Comparison of ENCODE assay signal across 16 cellular contexts in the genomic region with DNA sequence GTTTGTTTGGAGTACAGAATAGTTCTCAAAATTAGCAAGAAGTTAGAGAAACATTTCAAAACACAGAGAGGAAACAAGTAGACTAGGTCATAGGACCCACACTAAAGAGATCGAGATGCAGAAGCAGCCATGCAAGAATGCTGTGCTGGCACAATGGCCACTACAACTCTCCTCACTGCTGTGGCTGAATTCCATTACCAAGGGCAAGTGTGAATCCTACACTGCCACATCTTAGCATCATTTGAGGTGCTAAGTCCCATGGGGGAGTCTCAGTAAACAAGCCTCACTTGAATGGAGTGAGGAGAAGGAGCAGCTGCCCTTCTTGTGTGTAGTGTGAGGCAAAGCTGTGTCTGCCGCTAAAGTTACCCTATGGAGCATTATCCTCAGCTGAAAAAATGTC. TPM values are rescaled to one million over a fixed set of nuclear protein-coding genes. Genes with fewer than 3 reads are reported as not detected.
"Had no signal": no experiment of that assay in that cellular context is flagged by ENCODE, and none has a peak within 500 bp of the region (broad histone marks: within the 10 kb centered on the region; RNA-seq: fewer than 3 reads in every experiment).

No MANE protein-coding gene starts in this region.

- H3K9me3 Mint-ChIP-seq: activated naive CD8-positive, alpha-beta T cell treated with anti-CD3 and anti-CD28 coated beads, Interleukin-2, amount 10 ng/mL, durations not matched to agents 7 days and 5 days; stimulated activated naive CD8-positive, alpha-beta T cell treated with anti-CD3 and anti-CD28 coated beads, Interleukin-15, Interleukin-2, amounts not matched to agents 100 ng/mL and 50 ng/mL, for 24 hours had no signal

- H3K27ac Mint-ChIP-seq: activated CD8-positive, alpha-beta memory T cell treated with anti-CD3 and anti-CD28 coated beads, Interleukin-2, amount 10 ng/mL, durations not matched to agents 7 days and 5 days; activated naive CD8-positive, alpha-beta T cell treated with anti-CD3 and anti-CD28 coated beads, Interleukin-2, amount 10 ng/mL, durations not matched to agents 7 days and 5 days; memory B cell; stimulated activated naive CD8-positive, alpha-beta T cell treated with anti-CD3 and anti-CD28 coated beads, Interleukin-15, Interleukin-2, amounts not matched to agents 100 ng/mL and 50 ng/mL, for 24 hours; T-helper 2 cell treated with Interferon-gamma antibody and Interleukin-4, amounts not matched to agents 5 μg/mL and 100 μg/mL, for 36 hours had no signal

- H3K36me3 Mint-ChIP-seq: activated CD8-positive, alpha-beta memory T cell treated with anti-CD3 and anti-CD28 coated beads, Interleukin-2, amount 10 ng/mL, durations not matched to agents 7 days and 5 days; activated naive CD8-positive, alpha-beta T cell treated with anti-CD3 and anti-CD28 coated beads, Interleukin-2, amount 10 ng/mL, durations not matched to agents 7 days and 5 days; memory B cell had no signal

- DNase-seq: activated CD4-positive, alpha-beta T cell treated with anti-CD3 and anti-CD28 coated beads, Interleukin-2, amount 50 U/mL, for 4 hours; activated CD8-positive, alpha-beta memory T cell treated with anti-CD3 and anti-CD28 coated beads, Interleukin-2, amount 10 ng/mL, durations not matched to agents 7 days and 5 days; activated gamma-delta T cell; activated naive CD8-positive, alpha-beta T cell treated with anti-CD3 and anti-CD28 coated beads, Interleukin-2, amount 10 ng/mL, durations not matched to agents 7 days and 5 days; activated T-cell treated with anti-CD3 and anti-CD28 coated beads, Interleukin-2, amount 50 U/mL, for 48 hours; anterior cingulate cortex; dermis blood vessel endothelial cell; glutamatergic neuron; left lung; pancreas; stimulated activated CD4-positive, alpha-beta T cell treated with anti-CD3 and anti-CD28 coated beads, Interleukin-4, amount 100 ng/mL, for 1 hour; upper lobe of right lung had no signal

- H3K4me1 ChIP-seq: left lung, pancreas, upper lobe of right lung had no signal

- H3K27ac ChIP-seq: left lung, pancreas, upper lobe of right lung had no signal

- H3K4me3 Mint-ChIP-seq: activated CD8-positive, alpha-beta memory T cell treated with anti-CD3 and anti-CD28 coated beads, Interleukin-2, amount 10 ng/mL, durations not matched to agents 7 days and 5 days; activated naive CD8-positive, alpha-beta T cell treated with anti-CD3 and anti-CD28 coated beads, Interleukin-2, amount 10 ng/mL, durations not matched to agents 7 days and 5 days; memory B cell; stimulated activated naive CD8-positive, alpha-beta T cell treated with anti-CD3 and anti-CD28 coated beads, Interleukin-15, Interleukin-2, amounts not matched to agents 100 ng/mL and 50 ng/mL, for 24 hours; T-helper 2 cell treated with Interferon-gamma antibody and Interleukin-4, amounts not matched to agents 5 μg/mL and 100 μg/mL, for 36 hours had no signal

- H3K9me3 ChIP-seq: left lung, pancreas, upper lobe of right lung had no signal

- H3K27me3 ChIP-seq: left lung, pancreas, upper lobe of right lung had no signal

- H3K4me1 Mint-ChIP-seq: activated CD8-positive, alpha-beta memory T cell treated with anti-CD3 and anti-CD28 coated beads, Interleukin-2, amount 10 ng/mL, durations not matched to agents 7 days and 5 days; activated naive CD8-positive, alpha-beta T cell treated with anti-CD3 and anti-CD28 coated beads, Interleukin-2, amount 10 ng/mL, durations not matched to agents 7 days and 5 days; memory B cell had no signal

- H3K27me3 Mint-ChIP-seq: activated CD8-positive, alpha-beta memory T cell treated with anti-CD3 and anti-CD28 coated beads, Interleukin-2, amount 10 ng/mL, durations not matched to agents 7 days and 5 days; activated naive CD8-positive, alpha-beta T cell treated with anti-CD3 and anti-CD28 coated beads, Interleukin-2, amount 10 ng/mL, durations not matched to agents 7 days and 5 days; memory B cell; stimulated activated naive CD8-positive, alpha-beta T cell treated with anti-CD3 and anti-CD28 coated beads, Interleukin-15, Interleukin-2, amounts not matched to agents 100 ng/mL and 50 ng/mL, for 24 hours had no signal

- ATAC-seq: activated CD4-positive, CD25-positive, alpha-beta regulatory T cell treated with anti-CD3 and anti-CD28 coated beads, Interleukin-2, amount 50 U/mL, for 24 hours; activated CD8-positive, alpha-beta memory T cell treated with anti-CD3 and anti-CD28 coated beads, Interleukin-2, amount 10 ng/mL, durations not matched to agents 7 days and 5 days; left lung; pancreas; upper lobe of right lung had no signal

- H3K4me3 ChIP-seq: left lung, pancreas, upper lobe of right lung had no signal

- H3K36me3 ChIP-seq: left lung, pancreas, upper lobe of right lung had no signal

RNA-seq across cellular contexts. Expression of gene PCLO, which starts 56.7 kb away (rescaled TPM):
- total RNA-seq: activated CD8-positive, alpha-beta memory T cell treated with anti-CD3 and anti-CD28 coated beads, Interleukin-2, amount 10 ng/mL, durations not matched to agents 7 days and 5 days; activated naive CD8-positive, alpha-beta T cell treated with anti-CD3 and anti-CD28 coated beads, Interleukin-2, amount 10 ng/mL, durations not matched to agents 7 days and 5 days had no signal
